ENCODE assay signal across 1 cellular context in genomic region chr1:32063261-32063681, GRCh38.
TF ChIP-seq lines count a peak whose summit lies in the region.

No MANE protein-coding gene starts in this region.

TF ChIP-seq in GM23338, 12 proteins besides CTCF, POLR2A, EP300 and RAD21 (continued from another document):
- TF ChIP-seq ZNF462 (CRISPR knock-in tag; IDR thresholded peaks at IDR 0.05) (no peak), ZNF331 (CRISPR knock-in tag; IDR thresholded peaks at IDR 0.05; ENCODE audit: low read depth) (no peak), POLR2AphosphoS5 (IDR thresholded peaks at IDR 0.05; ENCODE audit: low read depth) (no peak), CREB1 (CRISPR knock-in tag; IDR thresholded peaks at IDR 0.05; ENCODE audit: low read depth) (no peak), EZH2phosphoT487 (IDR thresholded peaks at IDR 0.05; ENCODE audit: unreplicated experiment) (no peak), JUNB (IDR thresholded peaks at IDR 0.05; ENCODE audit: unreplicated experiment) (no peak)
